ENCODE assay signal across 27 cellular contexts in genomic region chr7:127928222-127928621, GRCh38.
"Had no signal": no experiment of that assay in that cellular context is flagged by ENCODE, and none has a peak within 500 bp of the region (broad histone marks: within the 10 kb centered on the region; RNA-seq: fewer than 3 reads in every experiment).

No MANE protein-coding gene starts in this region.

- H3K9me3 ChIP-seq: breast epithelium, esophagus squamous epithelium, thoracic aorta had no signal

- H3K4me2 ChIP-seq: neural progenitor cell had no signal

- H3K4me3 ChIP-seq: breast epithelium, esophagus squamous epithelium, heart right ventricle, neural progenitor cell, thoracic aorta had no signal

- H3K27me3 ChIP-seq: breast epithelium, esophagus squamous epithelium, heart right ventricle, neural progenitor cell had no signal

- H3K36me3 ChIP-seq: breast epithelium, neural progenitor cell had no signal

- ATAC-seq: activated CD4-positive, alpha-beta T cell treated with anti-CD3 and anti-CD28 coated beads for 36 hours; activated CD8-positive, alpha-beta memory T cell treated with anti-CD3 and anti-CD28 coated beads, Interleukin-2, amount 10 ng/mL, durations not matched to agents 7 days and 5 days; activated CD8-positive, alpha-beta T cell treated with anti-CD3 and anti-CD28 coated beads, Interleukin-2, amount 10 ng/mL, durations not matched to agents 7 days and 5 days; activated naive CD8-positive, alpha-beta T cell treated with anti-CD3 and anti-CD28 coated beads, Interleukin-2, amount 50 U/mL, for 24 hours; heart right ventricle; naive thymus-derived CD8-positive, alpha-beta T cell; right cardiac atrium had no signal

- H3K4me1 ChIP-seq: breast epithelium, neural progenitor cell had no signal

- H3K27ac ChIP-seq: breast epithelium, epithelial cell of prostate, esophagus squamous epithelium, heart right ventricle, neural progenitor cell, thoracic aorta had no signal

- DNase-seq: activated CD4-positive, alpha-beta T cell treated with anti-CD3 and anti-CD28 coated beads for 36 hours; activated CD4-positive, CD25-positive, alpha-beta regulatory T cell; activated CD8-positive, alpha-beta memory T cell treated with anti-CD3 and anti-CD28 coated beads, Interleukin-2, amount 10 ng/mL, durations not matched to agents 7 days and 5 days; activated CD8-positive, alpha-beta T cell treated with anti-CD3 and anti-CD28 coated beads, Interleukin-2, amount 10 ng/mL, durations not matched to agents 7 days and 5 days; activated gamma-delta T cell; activated naive CD4-positive, alpha-beta T cell treated with anti-CD3 and anti-CD28 coated beads, Interleukin-2, amount 50 U/mL, for 16 hours; activated naive CD8-positive, alpha-beta T cell treated with anti-CD3 and anti-CD28 coated beads, Interleukin-2, amount 50 U/mL, for 24 hours; activated T-cell treated with anti-CD3 and anti-CD28 coated beads, Interleukin-2, amount 50 U/mL, for 48 hours; amygdala; central memory CD4-positive, alpha-beta T cell; dermis blood vessel endothelial cell; effector CD4-positive, alpha-beta T cell; esophagus squamous epithelium; foreskin melanocyte; heart right ventricle; midbrain; naive thymus-derived CD8-positive, alpha-beta T cell; occipital lobe; right cardiac atrium; stimulated activated CD4-positive, alpha-beta T cell treated with anti-CD3 and anti-CD28 coated beads, Interleukin-2, amount 100 ng/mL, for 48 hours; trophoblast cell had no signal

- H2AFZ ChIP-seq: neural progenitor cell had no signal

- H3K9ac ChIP-seq: neural progenitor cell had no signal

- FAIRE-seq: endometrium, urothelium cell line had no signal
